ENCODE assay signal across 21 cellular contexts in the genomic region with DNA sequence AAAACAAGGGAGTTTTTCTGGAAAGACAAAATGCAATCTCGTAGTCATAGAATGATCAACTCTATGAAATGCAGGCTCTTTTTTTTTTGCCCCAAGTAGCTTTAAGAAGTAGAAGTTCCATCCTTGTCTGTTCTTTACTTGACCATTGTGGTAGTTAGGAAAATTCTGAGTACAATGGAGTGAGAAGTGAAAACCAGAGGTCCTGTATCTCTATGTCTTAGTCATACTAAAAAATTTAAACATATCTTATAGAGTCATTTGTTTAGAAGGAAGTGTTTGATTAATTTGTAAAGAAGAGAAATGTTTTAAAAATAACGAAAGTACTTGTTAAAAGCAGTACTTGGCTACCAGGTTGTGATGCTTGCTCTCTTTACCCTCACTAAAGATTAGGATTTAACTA. TPM values are rescaled to one million over a fixed set of nuclear protein-coding genes. Genes with fewer than 3 reads are reported as not detected.
A peak's percentile ranks its signal among the peaks of the same experiment; 100 is the strongest.
DNase-seq lines count a peak whose midpoint lies in the region; ATAC-seq and TF ChIP-seq lines count a peak whose summit lies in the region.
"Had no signal": no experiment of that assay in that cellular context is flagged by ENCODE, and none has a peak within 500 bp of the region (broad histone marks: within the 10 kb centered on the region; RNA-seq: fewer than 3 reads in every experiment).

No MANE protein-coding gene starts in this region.

- peaks cover 77% of the 10 kb centered on the region for H3K36me3 Mint-ChIP-seq in CD4-positive, alpha-beta T cell (ENCODE audit: low read depth)
- peaks cover 15% of the 10 kb centered on the region for H3K36me3 Mint-ChIP-seq in IgD-negative memory B cell
- peaks cover 27% of the 10 kb centered on the region for H3K36me3 Mint-ChIP-seq in central memory CD8-positive, alpha-beta T cell (ENCODE audit: insufficient read depth)
- H3K36me3 Mint-ChIP-seq in naive thymus-derived CD4-positive, alpha-beta T cell: peaks cover 12 to 63% (median 44%) of the 10 kb centered on the region in 5 donors
- H3K36me3 Mint-ChIP-seq in endothelial cell (ENCODE audit: low read depth, unreplicated experiment): peaks cover 24% of the 10 kb centered on the region

- no peaks in the 10 kb centered on the region for H3K9me3 Mint-ChIP-seq in CD4-positive, alpha-beta T cell
- H3K9me3 Mint-ChIP-seq in IgD-negative memory B cell (no peaks in the 10 kb centered on the region), endothelial cell (ENCODE audit: unreplicated experiment) (no peaks in the 10 kb centered on the region)
- H3K9me3 Mint-ChIP-seq in central memory CD8-positive, alpha-beta T cell: no peaks in the 10 kb centered on the region
- peaks cover 0 to 4% (median 0%) of the 10 kb centered on the region in 11 donors for H3K9me3 Mint-ChIP-seq in naive thymus-derived CD4-positive, alpha-beta T cell
- H3K9me3 Mint-ChIP-seq: CD8-positive, alpha-beta T cell had no signal

- H3K4me3 Mint-ChIP-seq in CD4-positive, alpha-beta T cell: no peak overlapping the region
- no peak overlapping the region for H3K4me3 Mint-ChIP-seq in IgD-negative memory B cell
- H3K4me3 Mint-ChIP-seq in central memory CD8-positive, alpha-beta T cell: no peak overlapping the region
- no peak overlapping the region for H3K4me3 Mint-ChIP-seq in naive thymus-derived CD4-positive, alpha-beta T cell
- no peak overlapping the region for H3K4me3 Mint-ChIP-seq in endothelial cell (ENCODE audit: unreplicated experiment)
- H3K4me3 Mint-ChIP-seq: CD8-positive, alpha-beta T cell had no signal

- no peaks in the 10 kb centered on the region for H3K27me3 ChIP-seq in CD4-positive, alpha-beta T cell (ENCODE audit: control insufficient read depth, insufficient read depth, low read length)
- no peaks in the 10 kb centered on the region for H3K27me3 ChIP-seq in naive thymus-derived CD4-positive, alpha-beta T cell (ENCODE audit: control insufficient read depth in 2 of 2, insufficient read depth in 2 of 2, low read length in 2 of 2)
- H3K27me3 ChIP-seq: BLaER1 treated with 17β-estradiol and CSF1 and Interleukin-3, amounts not matched to agents 10 nM and 100 nM; SJSA1 had no signal

- POLR2A ChIA-PET in CD4-positive, alpha-beta T cell (lab: Charles Lee): no interaction called here
- POLR2A ChIA-PET in naive thymus-derived CD4-positive, alpha-beta T cell (lab: Charles Lee): no interaction called here

- peaks cover 5 to 6% of the 10 kb centered on the region in 2 donors for H3K4me1 ChIP-seq in naive thymus-derived CD4-positive, alpha-beta T cell (ENCODE audit: control insufficient read depth in 2 of 2, insufficient read depth in 2 of 2, low read length in 2 of 2)

- no peak for DNase-seq in CD4-positive, alpha-beta T cell
- DNase-seq in GM20000 (ENCODE audit: low spot score) (peak; percentile 15), midbrain (lab: John Stamatoyannopoulos, UW) (no peak), endothelial cell (ENCODE audit: low spot score) (no peak)
- no peak for DNase-seq in central memory CD8-positive, alpha-beta T cell (ENCODE audit: low spot score in 2 of 2)
- DNase-seq in naive thymus-derived CD4-positive, alpha-beta T cell: no peak
- DNase-seq in activated CD4-positive, alpha-beta T cell treated with anti-CD3 and anti-CD28 coated beads for 1 hour: no peak
- DNase-seq: 8988T; CD8-positive, alpha-beta T cell; DND-41; MV-4-11; NCI-H1417; NCI-H1694 treated with DMSO at 0.1 percent for 48 hours; NCI-H2081 treated with DMSO at 0.1 percent for 48 hours; NCI-H2171 treated with DMSO at 0.1 percent for 48 hours; NCI-H446; NCI-H526 had no signal

- H3K27ac Mint-ChIP-seq in CD4-positive, alpha-beta T cell: peak overlapping the region; percentile 4
- peak overlapping the region in 2 of 3 donors; percentile 39 to 59 for H3K27ac Mint-ChIP-seq in IgD-negative memory B cell
- peak overlapping the region; percentile 29 for H3K27ac Mint-ChIP-seq in central memory CD8-positive, alpha-beta T cell (ENCODE audit: low read depth)
- peak overlapping the region in 2 of 9 donors; percentile 26 to 41 for H3K27ac Mint-ChIP-seq in naive thymus-derived CD4-positive, alpha-beta T cell
- no peak overlapping the region for H3K27ac Mint-ChIP-seq in endothelial cell (ENCODE audit: unreplicated experiment)
- H3K27ac Mint-ChIP-seq: CD8-positive, alpha-beta T cell had no signal

- no peak for TF ChIP-seq CTCF in CD4-positive, alpha-beta T cell (IDR thresholded peaks at IDR 0.05)
- TF ChIP-seq CTCF in GM20000 (IDR thresholded peaks at IDR 0.05; ENCODE audit: extremely low read depth, missing control alignments): no peak
- TF ChIP-seq CTCF in endothelial cell (IDR thresholded peaks at IDR 0.05; ENCODE audit: unreplicated experiment): no peak

- intact Hi-C loops in CD4-positive, alpha-beta T cell (cut with DNase I, micrococcal nuclease): no loop called here
- intact Hi-C loops in naive thymus-derived CD4-positive, alpha-beta T cell (cut with micrococcal nuclease): loop anchor here (5.0 kb wide), 2 partner anchors 52 to 87 kb away; a partner anchor contains a TSS

- peaks cover 0 to 7% (median 5%) of the 10 kb centered on the region in 3 experiments for H3K36me3 ChIP-seq in naive thymus-derived CD4-positive, alpha-beta T cell (ENCODE audit: control insufficient read depth in 2 of 3, insufficient read depth in 3 of 3, low read length in 3 of 3)

- no peaks in the 10 kb centered on the region for H3K9me3 ChIP-seq in CD4-positive, alpha-beta T cell (ENCODE audit: control insufficient read depth, low read length)
- H3K9me3 ChIP-seq in naive thymus-derived CD4-positive, alpha-beta T cell (ENCODE audit: control insufficient read depth in 2 of 3, low read length in 3 of 3): no peaks in the 10 kb centered on the region
- H3K9me3 ChIP-seq: BLaER1 treated with 17β-estradiol and CSF1 and Interleukin-3, amounts not matched to agents 10 nM and 100 nM; SJSA1 had no signal

- H3K4me1 Mint-ChIP-seq in CD4-positive, alpha-beta T cell (ENCODE audit: low read depth): peaks cover 24% of the 10 kb centered on the region
- peaks cover 8 to 16% (median 11%) of the 10 kb centered on the region in 3 donors for H3K4me1 Mint-ChIP-seq in IgD-negative memory B cell
- H3K4me1 Mint-ChIP-seq in central memory CD8-positive, alpha-beta T cell: peaks cover 21% of the 10 kb centered on the region
- peaks cover 15 to 30% (median 23%) of the 10 kb centered on the region in 7 donors for H3K4me1 Mint-ChIP-seq in naive thymus-derived CD4-positive, alpha-beta T cell
- H3K4me1 Mint-ChIP-seq in endothelial cell (ENCODE audit: unreplicated experiment): no peaks in the 10 kb centered on the region

- CTCF ChIA-PET in CD4-positive, alpha-beta T cell (lab: Charles Lee): no interaction called here
- CTCF ChIA-PET in naive thymus-derived CD4-positive, alpha-beta T cell (lab: Charles Lee): interaction anchor here (0.8 kb wide), 1 partner anchor 34 kb away, joined by 3 read pairs; no protein-coding TSS in a partner anchor

- H3K27ac ChIP-seq in CD4-positive, alpha-beta T cell (ENCODE audit: low read depth, low read length): no peak overlapping the region
- H3K27ac ChIP-seq in naive thymus-derived CD4-positive, alpha-beta T cell (ENCODE audit: low read depth, low read length): no peak overlapping the region
- H3K27ac ChIP-seq: BLaER1 treated with 17β-estradiol and CSF1 and Interleukin-3, amounts not matched to agents 10 nM and 100 nM; SJSA1 had no signal

- no peaks in the 10 kb centered on the region for H3K27me3 Mint-ChIP-seq in CD4-positive, alpha-beta T cell
- no peaks in the 10 kb centered on the region for H3K27me3 Mint-ChIP-seq in IgD-negative memory B cell
- H3K27me3 Mint-ChIP-seq in central memory CD8-positive, alpha-beta T cell: no peaks in the 10 kb centered on the region
- no peaks in the 10 kb centered on the region for H3K27me3 Mint-ChIP-seq in naive thymus-derived CD4-positive, alpha-beta T cell
- no peaks in the 10 kb centered on the region for H3K27me3 Mint-ChIP-seq in endothelial cell (ENCODE audit: unreplicated experiment)

- no peak for ATAC-seq in CD4-positive, alpha-beta T cell (ENCODE audit: poor library complexity)
- no peak for ATAC-seq in central memory CD8-positive, alpha-beta T cell (replicated peaks; ENCODE audit: extremely low read depth, poor library complexity, severe bottlenecking)
- ATAC-seq in naive thymus-derived CD4-positive, alpha-beta T cell: no peak
- ATAC-seq: CD8-positive, alpha-beta T cell; Right ventricle myocardium inferior had no signal

- no peak overlapping the region for H3K4me3 ChIP-seq in naive thymus-derived CD4-positive, alpha-beta T cell (ENCODE audit: low read length)
- H3K4me3 ChIP-seq: BLaER1 treated with 17β-estradiol and CSF1 and Interleukin-3, amounts not matched to agents 10 nM and 100 nM; SJSA1 had no signal

RNA-seq across cellular contexts. Expression of a gene that starts 52.4 kb away (rescaled TPM):
- total RNA-seq in CD4-positive, alpha-beta T cell: 10 to 100 TPM; 16.4 to 18.0 TPM
- 12.9 TPM for polyA plus RNA-seq in IgD-negative memory B cell
- 10 to 100 TPM; 14.7 to 26.2 (median 20.5) TPM for total RNA-seq in naive thymus-derived CD4-positive, alpha-beta T cell
- 10 to 100 TPM; 21.7 to 22.6 TPM for polyA plus RNA-seq in naive thymus-derived CD4-positive, alpha-beta T cell
- total RNA-seq in endothelial cell (ENCODE audit: unreplicated experiment): 39.7 TPM

Comparison
In these comparisons a context has a peak if more than half of its experiments do, and no peak if none do; other contexts are left out.
1. intact Hi-C loops: an anchor here in naive thymus-derived CD4-positive, alpha-beta T cell (5.0 kb wide); none called in CD4-positive, alpha-beta T cell.